In the genomic region with DNA sequence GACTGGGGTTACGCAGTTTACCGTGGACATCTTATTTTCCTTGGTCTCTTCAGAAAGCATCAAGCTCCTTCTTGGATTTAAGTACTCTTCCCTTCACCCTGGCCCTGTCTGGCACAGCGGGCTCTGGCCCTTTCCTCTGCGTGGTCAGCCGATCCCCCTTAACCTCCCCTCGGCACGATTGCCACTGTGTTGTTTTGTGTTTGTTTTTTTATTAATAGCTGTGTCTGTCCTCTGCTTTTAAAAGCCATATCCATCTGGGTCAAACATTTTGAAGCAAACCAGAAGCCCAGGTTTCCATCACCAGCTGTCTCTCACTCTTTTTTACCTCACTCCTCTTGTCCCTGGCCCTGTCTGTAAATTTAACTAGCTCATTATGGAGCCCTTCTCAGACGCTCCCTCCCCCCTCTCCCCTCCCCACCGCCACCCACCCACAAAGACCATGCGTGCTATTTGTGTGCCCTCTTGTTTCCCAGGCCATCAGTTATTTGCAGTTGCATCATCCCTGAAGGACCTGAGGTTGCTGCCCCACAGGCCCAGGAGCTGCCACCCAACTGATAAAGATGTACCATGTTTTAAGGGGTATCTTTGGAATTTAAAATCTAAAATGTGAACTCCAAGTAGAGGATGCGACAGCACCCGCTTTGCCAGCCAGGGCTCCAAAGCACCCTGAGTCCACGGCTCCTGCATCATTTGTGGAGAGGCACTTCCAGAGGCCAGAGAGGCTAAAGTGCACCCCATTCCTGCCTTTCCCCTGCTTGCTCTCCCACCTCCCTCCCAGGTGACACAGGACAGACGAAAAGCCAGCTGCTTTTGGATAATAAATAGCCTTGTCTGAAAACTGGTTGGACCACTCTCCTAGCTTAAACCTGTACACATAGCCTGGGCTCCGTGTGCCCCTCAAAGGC, we compare ENCODE assay signal across 1 cellular context.
TF ChIP-seq lines count a peak whose summit lies in the region.

No MANE protein-coding gene starts in this region.

TF ChIP-seq in GM23338, 12 proteins besides CTCF, POLR2A, EP300 and RAD21 (continued from another document):
- TF ChIP-seq, protein P1, sequence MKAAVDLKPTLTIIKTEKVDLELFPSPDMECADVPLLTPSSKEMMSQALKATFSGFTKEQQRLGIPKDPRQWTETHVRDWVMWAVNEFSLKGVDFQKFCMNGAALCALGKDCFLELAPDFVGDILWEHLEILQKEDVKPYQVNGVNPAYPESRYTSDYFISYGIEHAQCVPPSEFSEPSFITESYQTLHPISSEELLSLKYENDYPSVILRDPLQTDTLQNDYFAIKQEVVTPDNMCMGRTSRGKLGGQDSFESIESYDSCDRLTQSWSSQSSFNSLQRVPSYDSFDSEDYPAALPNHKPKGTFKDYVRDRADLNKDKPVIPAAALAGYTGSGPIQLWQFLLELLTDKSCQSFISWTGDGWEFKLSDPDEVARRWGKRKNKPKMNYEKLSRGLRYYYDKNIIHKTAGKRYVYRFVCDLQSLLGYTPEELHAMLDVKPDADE (IDR thresholded peaks at IDR 0.05): no peak
- TF ChIP-seq EZH2phosphoT487 (IDR thresholded peaks at IDR 0.05; ENCODE audit: unreplicated experiment) (no peak), CREB1 (CRISPR knock-in tag; IDR thresholded peaks at IDR 0.05; ENCODE audit: low read depth) (no peak)
- TF ChIP-seq, protein P2, sequence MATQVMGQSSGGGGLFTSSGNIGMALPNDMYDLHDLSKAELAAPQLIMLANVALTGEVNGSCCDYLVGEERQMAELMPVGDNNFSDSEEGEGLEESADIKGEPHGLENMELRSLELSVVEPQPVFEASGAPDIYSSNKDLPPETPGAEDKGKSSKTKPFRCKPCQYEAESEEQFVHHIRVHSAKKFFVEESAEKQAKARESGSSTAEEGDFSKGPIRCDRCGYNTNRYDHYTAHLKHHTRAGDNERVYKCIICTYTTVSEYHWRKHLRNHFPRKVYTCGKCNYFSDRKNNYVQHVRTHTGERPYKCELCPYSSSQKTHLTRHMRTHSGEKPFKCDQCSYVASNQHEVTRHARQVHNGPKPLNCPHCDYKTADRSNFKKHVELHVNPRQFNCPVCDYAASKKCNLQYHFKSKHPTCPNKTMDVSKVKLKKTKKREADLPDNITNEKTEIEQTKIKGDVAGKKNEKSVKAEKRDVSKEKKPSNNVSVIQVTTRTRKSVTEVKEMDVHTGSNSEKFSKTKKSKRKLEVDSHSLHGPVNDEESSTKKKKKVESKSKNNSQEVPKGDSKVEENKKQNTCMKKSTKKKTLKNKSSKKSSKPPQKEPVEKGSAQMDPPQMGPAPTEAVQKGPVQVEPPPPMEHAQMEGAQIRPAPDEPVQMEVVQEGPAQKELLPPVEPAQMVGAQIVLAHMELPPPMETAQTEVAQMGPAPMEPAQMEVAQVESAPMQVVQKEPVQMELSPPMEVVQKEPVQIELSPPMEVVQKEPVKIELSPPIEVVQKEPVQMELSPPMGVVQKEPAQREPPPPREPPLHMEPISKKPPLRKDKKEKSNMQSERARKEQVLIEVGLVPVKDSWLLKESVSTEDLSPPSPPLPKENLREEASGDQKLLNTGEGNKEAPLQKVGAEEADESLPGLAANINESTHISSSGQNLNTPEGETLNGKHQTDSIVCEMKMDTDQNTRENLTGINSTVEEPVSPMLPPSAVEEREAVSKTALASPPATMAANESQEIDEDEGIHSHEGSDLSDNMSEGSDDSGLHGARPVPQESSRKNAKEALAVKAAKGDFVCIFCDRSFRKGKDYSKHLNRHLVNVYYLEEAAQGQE (IDR thresholded peaks at IDR 0.05; ENCODE audit: unreplicated experiment): no peak
